In genomic region chr5:115856936-115857524, GRCh38 we compare ENCODE assay signal across 2 cellular contexts.
TF ChIP-seq lines count a peak whose summit lies in the region.

No MANE protein-coding gene starts in this region.

TF ChIP-seq in GM23338, 12 proteins besides CTCF, POLR2A, EP300 and RAD21:
- no peak for TF ChIP-seq ZNF114 (CRISPR knock-in tag; IDR thresholded peaks at IDR 0.05)
- no peak for TF ChIP-seq STAT1 (IDR thresholded peaks at IDR 0.05; ENCODE audit: unreplicated experiment)
- no peak for TF ChIP-seq JUNB (IDR thresholded peaks at IDR 0.05; ENCODE audit: unreplicated experiment)
- no peak for TF ChIP-seq REST (IDR thresholded peaks at IDR 0.05; ENCODE audit: unreplicated experiment)
- TF ChIP-seq ETS1 (IDR thresholded peaks at IDR 0.05) = no peak
- no peak for TF ChIP-seq EZH2phosphoT487 (IDR thresholded peaks at IDR 0.05; ENCODE audit: unreplicated experiment)
- TF ChIP-seq CREB1 (CRISPR knock-in tag; IDR thresholded peaks at IDR 0.05; ENCODE audit: low read depth) = no peak
- TF ChIP-seq ZNF331 (CRISPR knock-in tag; IDR thresholded peaks at IDR 0.05; ENCODE audit: low read depth) = no peak
- no peak for TF ChIP-seq NANOG (IDR thresholded peaks at IDR 0.05; ENCODE audit: borderline replicate concordance)
- TF ChIP-seq ZNF462 (CRISPR knock-in tag; IDR thresholded peaks at IDR 0.05) = no peak
- no peak for TF ChIP-seq POLR2AphosphoS5 (IDR thresholded peaks at IDR 0.05; ENCODE audit: low read depth)
- no peak for TF ChIP-seq EZH2 (IDR thresholded peaks at IDR 0.05; ENCODE audit: low read depth, unreplicated experiment)

TF ChIP-seq in endothelial cell of umbilical vein, 7 proteins besides CTCF, POLR2A, EP300 and RAD21:
- TF ChIP-seq FOS (IDR thresholded peaks at IDR 0.05; ENCODE audit: borderline replicate concordance, insufficient read depth, low read length) (no peak), GATA2 (IDR thresholded peaks at IDR 0.05; ENCODE audit: insufficient read depth, insufficient read length, low read depth, low read length) (peak; percentile 7)
